In genomic region chr9:81473206-81473605, GRCh38 we compare ENCODE assay signal across 26 cellular contexts.
"Had no signal": no experiment of that assay in that cellular context is flagged by ENCODE, and none has a peak within 500 bp of the region (broad histone marks: within the 10 kb centered on the region; RNA-seq: fewer than 3 reads in every experiment).

No MANE protein-coding gene starts in this region.

- H3K9me3 ChIP-seq: mucosa of descending colon, ovary, psoas muscle, sigmoid colon, thoracic aorta, tibial nerve, upper lobe of left lung had no signal

- H3K36me3 Mint-ChIP-seq: immature natural killer cell; memory B cell; naive B cell; natural killer cell treated with Interleukin-12 subunit alpha and Interleukin-12 subunit beta and Interleukin-15 and Interleukin-18, amount 100 ng/mL, for 72 hours; stimulated activated memory B cell treated with anti-CD40 and anti-IgM and Interleukin-4, amounts not matched to agents 10 μg/mL and 1 μg/mL and 100 μg/mL, for 72 hours had no signal

- H3K27me3 ChIP-seq: ovary, sigmoid colon, tibial nerve, upper lobe of left lung had no signal

- H3K27ac Mint-ChIP-seq: effector memory CD8-positive, alpha-beta T cell; immature natural killer cell; memory B cell; natural killer cell treated with Interleukin-12 subunit alpha and Interleukin-12 subunit beta and Interleukin-15 and Interleukin-18, amount 100 ng/mL, for 72 hours; stimulated activated memory B cell treated with anti-CD40 and anti-IgM and Interleukin-4, amounts not matched to agents 10 μg/mL and 1 μg/mL and 100 μg/mL, for 72 hours had no signal

- H3K9me3 Mint-ChIP-seq: immature natural killer cell; memory B cell; naive B cell; natural killer cell treated with Interleukin-12 subunit alpha and Interleukin-12 subunit beta and Interleukin-15 and Interleukin-18, amount 100 ng/mL, for 72 hours; stimulated activated memory B cell treated with anti-CD40 and anti-IgM and Interleukin-4, amounts not matched to agents 10 μg/mL and 1 μg/mL and 100 μg/mL, for 72 hours had no signal

- H3K4me1 ChIP-seq: sigmoid colon, tibial nerve, upper lobe of left lung had no signal

- H3K27ac ChIP-seq: coronary artery, ovary, psoas muscle, sigmoid colon, thoracic aorta, tibial nerve, upper lobe of left lung had no signal

- H3K4me3 Mint-ChIP-seq: effector memory CD8-positive, alpha-beta T cell; immature natural killer cell; memory B cell; naive B cell; natural killer cell treated with Interleukin-12 subunit alpha and Interleukin-12 subunit beta and Interleukin-15 and Interleukin-18, amount 100 ng/mL, for 72 hours; neural crest cell; stimulated activated memory B cell treated with anti-CD40 and anti-IgM and Interleukin-4, amounts not matched to agents 10 μg/mL and 1 μg/mL and 100 μg/mL, for 72 hours had no signal

- FAIRE-seq: endometrium, frontal cortex, keratinocyte, urothelium cell line had no signal

- H3K4me1 Mint-ChIP-seq: immature natural killer cell; memory B cell; naive B cell; stimulated activated memory B cell treated with anti-CD40 and anti-IgM and Interleukin-4, amounts not matched to agents 10 μg/mL and 1 μg/mL and 100 μg/mL, for 72 hours had no signal

- ATAC-seq: effector memory CD8-positive, alpha-beta T cell; mucosa of descending colon; natural killer cell treated with Interleukin-12 subunit alpha and Interleukin-12 subunit beta and Interleukin-15 and Interleukin-18, amount 100 ng/mL, for 72 hours; psoas muscle; right cardiac atrium; stimulated activated memory B cell treated with anti-CD40 and anti-IgM and Interleukin-4, amounts not matched to agents 10 μg/mL and 1 μg/mL and 100 μg/mL, for 72 hours; stimulated activated naive CD8-positive, alpha-beta T cell treated with anti-CD3 and anti-CD28 coated beads, Interleukin-15, Interleukin-2, amounts not matched to agents 100 U/mL and 50 U/mL, for 24 hours had no signal

- H3K4me3 ChIP-seq: coronary artery, lung, mucosa of descending colon, ovary, psoas muscle, sigmoid colon, thoracic aorta, tibial nerve, upper lobe of left lung had no signal

- DNase-seq: effector memory CD8-positive, alpha-beta T cell; immature natural killer cell; mucosa of descending colon; naive B cell; nucleus accumbens; ovary; psoas muscle; right cardiac atrium; sigmoid colon; stimulated activated CD4-positive, alpha-beta T cell treated with anti-CD3 and anti-CD28 coated beads, Interleukin-2, amount 100 ng/mL, for 24 hours; stimulated activated CD4-positive, alpha-beta T cell treated with anti-CD3 and anti-CD28 coated beads, Interleukin-4, amount 100 ng/mL, for 24 hours; stimulated activated naive CD8-positive, alpha-beta T cell treated with anti-CD3 and anti-CD28 coated beads, Interleukin-15, Interleukin-2, amounts not matched to agents 100 U/mL and 50 U/mL, for 24 hours; substantia nigra; upper lobe of left lung had no signal

- H3K36me3 ChIP-seq: ovary, sigmoid colon, thoracic aorta, tibial nerve, upper lobe of left lung had no signal
